Comparison of ENCODE assay signal across 10 cellular contexts in the genomic region with DNA sequence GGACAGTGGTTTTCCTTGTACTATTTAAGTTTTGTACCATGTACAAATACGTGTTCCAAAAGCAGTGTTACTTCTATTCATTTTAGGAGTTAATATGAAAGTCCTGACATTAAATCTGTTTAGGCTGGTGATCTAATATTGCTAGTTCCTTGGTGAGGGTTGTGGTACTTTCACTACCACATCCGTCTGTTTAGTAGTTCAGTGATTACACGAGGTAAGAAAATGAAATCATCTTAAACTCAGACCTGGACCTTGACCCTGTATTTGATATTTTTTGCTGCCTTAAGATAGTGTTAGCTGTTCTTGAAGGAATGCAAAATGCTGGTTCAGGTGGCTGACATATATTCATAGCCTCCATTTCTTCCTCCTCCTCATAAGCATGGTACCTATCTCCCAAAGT. TPM values are rescaled to one million over a fixed set of nuclear protein-coding genes. Genes with fewer than 3 reads are reported as not detected.
DNase-seq lines count a peak whose midpoint lies in the region; ATAC-seq and TF ChIP-seq lines count a peak whose summit lies in the region.
"Had no signal": no experiment of that assay in that cellular context is flagged by ENCODE, and none has a peak within 500 bp of the region (broad histone marks: within the 10 kb centered on the region; RNA-seq: fewer than 3 reads in every experiment).

No MANE protein-coding gene starts in this region.

- peak; percentile 40 for DNase-seq in GM10266 (ENCODE audit: extremely low spot score)
- peak; percentile 39 for DNase-seq in HT-29 (ENCODE audit: low spot score)
- no peak for DNase-seq in dedifferentiated amniotic fluid mesenchymal stem cell (ENCODE audit: extremely low spot score)
- no peak for DNase-seq in HEK293T (ENCODE audit: extremely low spot score)
- DNase-seq in activated CD8-positive, alpha-beta memory T cell treated with anti-CD3 and anti-CD28 coated beads, Interleukin-2, amount 50 U/mL, for 4 hours = no peak
- DNase-seq in SHP77 treated with DMSO at 0.1 percent for 48 hours (lab: John Stamatoyannopoulos, UW) = no peak
- DNase-seq: BE2C, kidney had no signal

- TF ChIP-seq CTCF in GM10266 (IDR thresholded peaks at IDR 0.05; ENCODE audit: control insufficient read depth, insufficient read depth, low read depth, missing control alignments) = no peak

- peak; percentile 87 for ATAC-seq in GM19328 (IDR thresholded peaks at IDR 0.05; ENCODE audit: unreplicated experiment)
- ATAC-seq in HG02852 (IDR thresholded peaks at IDR 0.05; ENCODE audit: unreplicated experiment) = peak; percentile 96

- POLR2A ChIA-PET in HEK293T (lab: Yijun Ruan, JAX) = no interaction called here

- CTCF ChIA-PET in HEK293T (lab: Yijun Ruan, JAX) = no interaction called here

TF ChIP-seq in HEK293T, 16 proteins besides CTCF, POLR2A, EP300 and RAD21:
- TF ChIP-seq BHLHE40 (IDR thresholded peaks at IDR 0.05; ENCODE audit: borderline replicate concordance) (no peak), LEF1 (IDR thresholded peaks at IDR 0.05; ENCODE audit: borderline replicate concordance) (no peak), ELF4 (IDR thresholded peaks at IDR 0.05) (no peak), HDGF (IDR thresholded peaks at IDR 0.05; ENCODE audit: borderline replicate concordance) (no peak), L3MBTL2 (conservative IDR thresholded peaks at IDR 0.05) (no peak), FOXM1 (IDR thresholded peaks at IDR 0.05; ENCODE audit: borderline replicate concordance) (no peak), SP1 (IDR thresholded peaks at IDR 0.05) (no peak), ZNF384 (IDR thresholded peaks at IDR 0.05) (no peak), FOXA1 (IDR thresholded peaks at IDR 0.05) (no peak), ARNT (IDR thresholded peaks at IDR 0.05) (no peak), TARDBP (IDR thresholded peaks at IDR 0.05) (no peak), FOXK2 (IDR thresholded peaks at IDR 0.05) (no peak), CTBP1 (IDR thresholded peaks at IDR 0.05; ENCODE audit: borderline replicate concordance) (no peak), NFRKB (IDR thresholded peaks at IDR 0.05) (no peak)
- TF ChIP-seq, protein P1, sequence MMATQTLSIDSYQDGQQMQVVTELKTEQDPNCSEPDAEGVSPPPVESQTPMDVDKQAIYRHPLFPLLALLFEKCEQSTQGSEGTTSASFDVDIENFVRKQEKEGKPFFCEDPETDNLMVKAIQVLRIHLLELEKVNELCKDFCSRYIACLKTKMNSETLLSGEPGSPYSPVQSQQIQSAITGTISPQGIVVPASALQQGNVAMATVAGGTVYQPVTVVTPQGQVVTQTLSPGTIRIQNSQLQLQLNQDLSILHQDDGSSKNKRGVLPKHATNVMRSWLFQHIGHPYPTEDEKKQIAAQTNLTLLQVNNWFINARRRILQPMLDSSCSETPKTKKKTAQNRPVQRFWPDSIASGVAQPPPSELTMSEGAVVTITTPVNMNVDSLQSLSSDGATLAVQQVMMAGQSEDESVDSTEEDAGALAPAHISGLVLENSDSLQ (IDR thresholded peaks at IDR 0.05) = no peak

RNA-seq across cellular contexts. Expression of gene MTAP, which starts 50.3 kb away (rescaled TPM):
- total RNA-seq in HT-29 (2014; rRNA removed; shearing (Covaris generic)) = 61.9 and 63.5 TPM in 2 replicates

Comparison
In these comparisons a context has a peak if more than half of its experiments do, and no peak if none do; other contexts are left out.
1. DNase-seq: peak in GM10266 (single experiment) and HT-29 (single experiment); none in dedifferentiated amniotic fluid mesenchymal stem cell (single experiment), HEK293T (single experiment), activated CD8-positive, alpha-beta memory T cell treated with anti-CD3 and anti-CD28 coated beads, Interleukin-2, amount 50 U/mL, for 4 hours (single experiment) and SHP77 treated with DMSO at 0.1 percent for 48 hours (single experiment).